Comparison of ENCODE assay signal across 12 cellular contexts in genomic region chr1:93750946-93751345, GRCh38.
DNase-seq lines count a peak whose midpoint lies in the region; ATAC-seq, FAIRE-seq and TF ChIP-seq lines count a peak whose summit lies in the region.
"Had no signal": no experiment of that assay in that cellular context is flagged by ENCODE, and none has a peak within 500 bp of the region (broad histone marks: within the 10 kb centered on the region; RNA-seq: fewer than 3 reads in every experiment).

No MANE protein-coding gene starts in this region.

- TF ChIP-seq CTCF in activated CD8-positive, alpha-beta T cell treated with anti-CD3 and anti-CD28 coated beads for 36 hours (IDR thresholded peaks at IDR 0.05): no peak
- no peak for TF ChIP-seq CTCF in psoas muscle (IDR thresholded peaks at IDR 0.05)

- CTCF ChIA-PET in activated CD8-positive, alpha-beta T cell treated with anti-CD3 and anti-CD28 coated beads for 36 hours (lab: Charles Lee): interaction anchor here (1.0 to 1.6 kb wide), 2 partner anchors 93 to 106 kb away, joined by 3 read pairs; no protein-coding TSS in a partner anchor

- ATAC-seq in GM18502 (IDR thresholded peaks at IDR 0.05; ENCODE audit: poor library complexity, unreplicated experiment): peak; percentile 52
- ATAC-seq in HG02870 (IDR thresholded peaks at IDR 0.05; ENCODE audit: unreplicated experiment): peak; percentile 46
- peak; percentile 54 for ATAC-seq in activated CD8-positive, alpha-beta T cell treated with anti-CD3 and anti-CD28 coated beads for 36 hours
- peak in 3 of 4 donors; percentile 5 to 14 (median 11) for ATAC-seq in psoas muscle
- no peak for ATAC-seq in GM21529 (IDR thresholded peaks at IDR 0.05; ENCODE audit: unreplicated experiment)

- DNase-seq in activated CD8-positive, alpha-beta T cell treated with anti-CD3 and anti-CD28 coated beads for 36 hours: peak; percentile 10
- no peak for DNase-seq in psoas muscle
- no peak for DNase-seq in SIG-M5 (lab: John Stamatoyannopoulos, UW)
- no peak for DNase-seq in small intestine
- DNase-seq: Calu3, NCI-H1092 treated with DMSO at 0.1 percent for 48 hours, NCI-H748 treated with DMSO at 0.1 percent for 48 hours, T1000 had no signal

- POLR2A ChIA-PET in activated CD8-positive, alpha-beta T cell treated with anti-CD3 and anti-CD28 coated beads for 36 hours (lab: Charles Lee): interaction anchor here (0.7 to 1.2 kb wide), 2 partner anchors 9 to 50 kb away, joined by 3 to 4 read pairs; no protein-coding TSS in a partner anchor

- peaks cover 8% of the 10 kb centered on the region for H3K9me3 Mint-ChIP-seq in activated CD8-positive, alpha-beta T cell treated with anti-CD3 and anti-CD28 coated beads for 36 hours

- H3K27ac Mint-ChIP-seq in activated CD8-positive, alpha-beta T cell treated with anti-CD3 and anti-CD28 coated beads for 36 hours: no peak overlapping the region

- intact Hi-C loops in activated CD8-positive, alpha-beta T cell treated with anti-CD3 and anti-CD28 coated beads for 36 hours (cut with micrococcal nuclease): no loop called here
- intact Hi-C loops in psoas muscle (cut with DNase I): no loop called here

- H3K27me3 ChIP-seq in psoas muscle (ENCODE audit: insufficient read depth in 3 of 3, low read length in 2 of 3) (no peaks in the 10 kb centered on the region), small intestine (ENCODE audit: control insufficient read depth in 2 of 2, insufficient read depth in 2 of 2, low read length in 2 of 2) (no peaks in the 10 kb centered on the region)
- H3K27me3 ChIP-seq: esophagus muscularis mucosa had no signal

- FAIRE-seq in small intestine (lab: Jason Lieb, UNC): no peak

- peak overlapping the region; percentile 50 for H3K27ac ChIP-seq in psoas muscle
- H3K27ac ChIP-seq in small intestine (ENCODE audit: low read depth in 1 of 2, low read length in 1 of 2): no peak overlapping the region
- H3K27ac ChIP-seq: esophagus muscularis mucosa had no signal

- H3K9me3 ChIP-seq in psoas muscle (no peaks in the 10 kb centered on the region), small intestine (ENCODE audit: control insufficient read depth, low read depth) (no peaks in the 10 kb centered on the region)
- H3K9me3 ChIP-seq: esophagus muscularis mucosa had no signal

- H3K4me1 ChIP-seq in psoas muscle (peaks cover 29% of the 10 kb centered on the region), small intestine (ENCODE audit: control insufficient read depth in 2 of 2, insufficient read depth in 1 of 2, low read depth in 1 of 2, low read length in 1 of 2) (no peaks in the 10 kb centered on the region)

- no peak overlapping the region for H3K4me3 ChIP-seq in psoas muscle
- no peak overlapping the region for H3K4me3 ChIP-seq in small intestine (ENCODE audit: low read depth in 1 of 2, low read length in 2 of 2)
- H3K4me3 ChIP-seq: esophagus muscularis mucosa had no signal

- H3K36me3 ChIP-seq in psoas muscle (ENCODE audit: insufficient read depth in 1 of 2, low read depth in 1 of 2) (no peaks in the 10 kb centered on the region), small intestine (ENCODE audit: control insufficient read depth in 2 of 2, insufficient read depth in 2 of 2, low read length in 2 of 2) (no peaks in the 10 kb centered on the region)
- H3K36me3 ChIP-seq: esophagus muscularis mucosa had no signal

- 52 to 59% (median 52%) methylated on average over 6 of the region's 6 CpGs for WGBS in psoas muscle, 3 donors
- WGBS in small intestine, 3 donors: 65 to 76% (median 66%) methylated on average over 6 of the region's 6 CpGs

- H3K36me3 Mint-ChIP-seq in activated CD8-positive, alpha-beta T cell treated with anti-CD3 and anti-CD28 coated beads for 36 hours (ENCODE audit: low read depth): no peaks in the 10 kb centered on the region

- H3K4me1 Mint-ChIP-seq in activated CD8-positive, alpha-beta T cell treated with anti-CD3 and anti-CD28 coated beads for 36 hours (ENCODE audit: low read depth): peaks cover 19% of the 10 kb centered on the region

- H3K27me3 Mint-ChIP-seq in activated CD8-positive, alpha-beta T cell treated with anti-CD3 and anti-CD28 coated beads for 36 hours: peaks cover 4% of the 10 kb centered on the region

- no peak overlapping the region for H3K4me3 Mint-ChIP-seq in activated CD8-positive, alpha-beta T cell treated with anti-CD3 and anti-CD28 coated beads for 36 hours
